Comparison of ENCODE assay signal across 24 cellular contexts in genomic region chr16:15401972-15402371, GRCh38. TPM values are rescaled to one million over a fixed set of nuclear protein-coding genes. Genes with fewer than 3 reads are reported as not detected.
"Had no signal": no experiment of that assay in that cellular context is flagged by ENCODE, and none has a peak within 500 bp of the region (broad histone marks: within the 10 kb centered on the region; RNA-seq: fewer than 3 reads in every experiment).

No MANE protein-coding gene starts in this region.

- H3K27ac Mint-ChIP-seq: mesothelial cell of epicardium had no signal

- H3K4me3 Mint-ChIP-seq: mesothelial cell of epicardium, naive B cell had no signal

- ATAC-seq: foreskin keratinocyte, heart right ventricle, left cardiac atrium, left lung, left ventricle myocardium superior, lower lobe of right lung, mucosa of descending colon had no signal

- FAIRE-seq: colon, frontal cortex, islet of Langerhans, keratinocyte had no signal

- H3K36me3 Mint-ChIP-seq: mesothelial cell of epicardium, naive B cell had no signal

- H3K4me3 ChIP-seq: coronary artery, dorsolateral prefrontal cortex, esophagus muscularis mucosa, heart right ventricle, left lung, lower lobe of right lung, mucosa of descending colon had no signal

- H3K4me1 ChIP-seq: lower lobe of right lung had no signal

- H3K27me3 ChIP-seq: dorsolateral prefrontal cortex, esophagus muscularis mucosa, foreskin keratinocyte, heart right ventricle, left lung had no signal

- H3K4me1 Mint-ChIP-seq: mesothelial cell of epicardium had no signal

- H3K27ac ChIP-seq: coronary artery, dorsolateral prefrontal cortex, esophagus muscularis mucosa, foreskin keratinocyte, heart right ventricle, left lung, lower lobe of right lung had no signal

- H3K9me3 ChIP-seq: esophagus muscularis mucosa, heart right ventricle, left lung, lower lobe of right lung, mucosa of descending colon had no signal

- H3K36me3 ChIP-seq: left lung, lower lobe of right lung had no signal

- H3K9me3 Mint-ChIP-seq: mesothelial cell of epicardium, naive B cell had no signal

- DNase-seq: dermis blood vessel endothelial cell; dorsolateral prefrontal cortex; effector CD4-positive, alpha-beta T cell; effector memory CD4-positive, alpha-beta T cell; foreskin keratinocyte; glutamatergic neuron; head of caudate nucleus; heart right ventricle; hippocampal formation; left cardiac atrium; left lung; left ventricle myocardium superior; lower lobe of right lung; mesenchymal stem cell; mucosa of descending colon; naive B cell had no signal

RNA-seq across cellular contexts. Expression of gene MPV17L, which starts 6.4 kb away (rescaled TPM):
- total RNA-seq: myocyte had no signal
